ENCODE assay signal across 1 cellular context in genomic region chr20:50251383-50251748, GRCh38.
TF ChIP-seq lines count a peak whose summit lies in the region.

No MANE protein-coding gene starts in this region.

TF ChIP-seq in HepG2, 621 proteins besides CTCF, POLR2A, EP300 and RAD21:
- TF ChIP-seq ZNF572 (CRISPR knock-in tag; IDR thresholded peaks at IDR 0.05) (no peak), AHR (CRISPR knock-in tag; IDR thresholded peaks at IDR 0.05) (0 out of 2 replicates have a peak, but pooled peaks have one; percentile 5), SRSF4 (IDR thresholded peaks at IDR 0.05; ENCODE audit: low read depth, low read length, poor library complexity, severe bottlenecking) (no peak), ZNF850 (CRISPR knock-in tag; conservative IDR thresholded peaks at IDR 0.05) (no peak), TBP (CRISPR knock-in tag; IDR thresholded peaks at IDR 0.05) (no peak), ARID5B (CRISPR knock-in tag; IDR thresholded peaks at IDR 0.05) (no peak), TAF1 (CRISPR knock-in tag; IDR thresholded peaks at IDR 0.05) (no peak), ZNF207 (IDR thresholded peaks at IDR 0.05; ENCODE audit: borderline replicate concordance) (no peak), TCF12 (IDR thresholded peaks at IDR 0.05) (no peak), TCF12 (CRISPR knock-in tag; IDR thresholded peaks at IDR 0.05) (no peak), ELF3 (CRISPR knock-in tag; IDR thresholded peaks at IDR 0.05) (no peak), SNAI1 (CRISPR knock-in tag; IDR thresholded peaks at IDR 0.05; ENCODE audit: borderline replicate concordance) (no peak), ZMYM3 (CRISPR knock-in tag; IDR thresholded peaks at IDR 0.05) (no peak), ZNF280D (CRISPR knock-in tag; IDR thresholded peaks at IDR 0.05) (no peak), ZNF790 (CRISPR knock-in tag; IDR thresholded peaks at IDR 0.05; ENCODE audit: borderline replicate concordance) (no peak), RXRA (CRISPR knock-in tag; IDR thresholded peaks at IDR 0.05) (0 out of 2 replicates have a peak, but pooled peaks have one; percentile 7), STAT6 (CRISPR knock-in tag; IDR thresholded peaks at IDR 0.05; ENCODE audit: borderline replicate concordance) (no peak), NRL (CRISPR knock-in tag; IDR thresholded peaks at IDR 0.05; ENCODE audit: borderline replicate concordance) (0 out of 2 replicates have a peak, but pooled peaks have one; percentile 35), SAP130 (CRISPR knock-in tag; IDR thresholded peaks at IDR 0.05; ENCODE audit: low read depth) (no peak), ZNF616 (CRISPR knock-in tag; IDR thresholded peaks at IDR 0.05; ENCODE audit: low read depth) (no peak), HOXA7 (CRISPR knock-in tag; IDR thresholded peaks at IDR 0.05) (no peak), TOPORS (CRISPR knock-in tag; IDR thresholded peaks at IDR 0.05) (no peak), U2AF1 (optimal IDR thresholded peaks at IDR 0.05; ENCODE audit: low read depth, low read length) (peak; percentile 33), ZBTB38 (CRISPR knock-in tag; IDR thresholded peaks at IDR 0.05) (no peak), SIX4 (CRISPR knock-in tag; IDR thresholded peaks at IDR 0.05) (no peak), ZKSCAN1 (IDR thresholded peaks at IDR 0.05; ENCODE audit: low read length) (peak; percentile 52; the same call in 1 of the 2 replicates), ZNF878 (CRISPR knock-in tag; IDR thresholded peaks at IDR 0.05) (no peak)
